Comparison of ENCODE assay signal across 12 cellular contexts in genomic region chr5:65264420-65264819, GRCh38.
DNase-seq lines count a peak whose midpoint lies in the region; ATAC-seq and TF ChIP-seq lines count a peak whose summit lies in the region.
"Had no signal": no experiment of that assay in that cellular context is flagged by ENCODE, and none has a peak within 500 bp of the region (broad histone marks: within the 10 kb centered on the region; RNA-seq: fewer than 3 reads in every experiment).

No MANE protein-coding gene starts in this region.

- CTCF ChIA-PET in WTC11 (lab: Charles Lee), result no interaction called here

- peaks cover 1% of the 10 kb centered on the region; the same call in 1 of the 2 replicates for H3K9me3 Mint-ChIP-seq in WTC11
- H3K9me3 Mint-ChIP-seq: CD4-positive, alpha-beta memory T cell had no signal

- no peaks in the 10 kb centered on the region for H3K27me3 Mint-ChIP-seq in WTC11 (ENCODE audit: low read depth)

- H3K27ac ChIP-seq in HUES48 (ENCODE audit: low read depth, low read length) (peak overlapping the region; percentile 23), iPS-18a (ENCODE audit: low read length) (no peak overlapping the region)
- H3K27ac ChIP-seq: A549, C4-2B had no signal

- peak overlapping the region; percentile 34 for H3K27ac Mint-ChIP-seq in WTC11
- H3K27ac Mint-ChIP-seq: CD4-positive, alpha-beta memory T cell had no signal

- peak overlapping the region; percentile 36; the same call in 1 of the 2 replicates for H3K4me3 ChIP-seq in HUES48 (ENCODE audit: low read depth, low read length)
- peak overlapping the region; percentile 37 for H3K4me3 ChIP-seq in iPS-18a (ENCODE audit: low read length)
- H3K4me3 ChIP-seq: A549 had no signal

- peaks cover 54% of the 10 kb centered on the region for H3K4me1 Mint-ChIP-seq in WTC11
- H3K4me1 Mint-ChIP-seq: CD4-positive, alpha-beta memory T cell had no signal

- POLR2A ChIA-PET in WTC11 (lab: Charles Lee), result no interaction called here

- no peaks in the 10 kb centered on the region for H3K36me3 Mint-ChIP-seq in WTC11
- H3K36me3 Mint-ChIP-seq: CD4-positive, alpha-beta memory T cell had no signal

- ATAC-seq in WTC11, result peak; percentile 91
- no peak for ATAC-seq in HG02852 (IDR thresholded peaks at IDR 0.05; ENCODE audit: unreplicated experiment)
- ATAC-seq: A549, HCT116 had no signal

- no peak for TF ChIP-seq CTCF in WTC11 (IDR thresholded peaks at IDR 0.05)

- H3K36me3 ChIP-seq in HUES48 (ENCODE audit: control insufficient read depth, insufficient read depth, low read length) (no peaks in the 10 kb centered on the region), iPS-18a (ENCODE audit: control insufficient read depth, low read depth, low read length) (no peaks in the 10 kb centered on the region)
- H3K36me3 ChIP-seq: BE2C had no signal

- H3K4me1 ChIP-seq in HUES48 (ENCODE audit: control insufficient read depth, insufficient read depth, low read length) (peaks cover 43% of the 10 kb centered on the region), iPS-18a (ENCODE audit: control insufficient read depth, low read depth, low read length) (peaks cover 41% of the 10 kb centered on the region)
- H3K4me1 ChIP-seq: A549, BE2C had no signal

- peak overlapping the region; percentile 35 for H3K4me3 Mint-ChIP-seq in WTC11
- H3K4me3 Mint-ChIP-seq: CD4-positive, alpha-beta memory T cell had no signal

- no peak overlapping the region for H3K9ac ChIP-seq in HUES48 (ENCODE audit: low read depth, low read length)
- no peak overlapping the region for H3K9ac ChIP-seq in iPS-18a (ENCODE audit: low read length)

- no peaks in the 10 kb centered on the region for H3K27me3 ChIP-seq in HUES48 (ENCODE audit: control insufficient read depth, insufficient read depth, low read length)
- no peaks in the 10 kb centered on the region for H3K27me3 ChIP-seq in iPS-18a (ENCODE audit: control insufficient read depth, insufficient read depth, low read length)

- no peaks in the 10 kb centered on the region for H3K9me3 ChIP-seq in HUES48 (ENCODE audit: control insufficient read depth, insufficient read depth, low read length)
- no peaks in the 10 kb centered on the region for H3K9me3 ChIP-seq in iPS-18a (ENCODE audit: control insufficient read depth, low read depth, low read length)
- H3K9me3 ChIP-seq: A549, BE2C had no signal

- no peak for DNase-seq in WTC11 (ENCODE audit: low spot score)
- DNase-seq in hypothalamus (lab: John Stamatoyannopoulos, UW), result no peak
- DNase-seq in NCI-H510A treated with DMSO at 0.1 percent for 48 hours (lab: John Stamatoyannopoulos, UW), result no peak
- DNase-seq: BE2C; CD4-positive, alpha-beta memory T cell; DMS79 had no signal

TF ChIP-seq in WTC11, 78 proteins besides CTCF, POLR2A, EP300 and RAD21:
- no peak for TF ChIP-seq ZNF263 (CRISPR knock-in tag; IDR thresholded peaks at IDR 0.05; ENCODE audit: low read depth)
- TF ChIP-seq ZMAT4 (CRISPR knock-in tag; IDR thresholded peaks at IDR 0.05), result no peak
- TF ChIP-seq MYBL2 (CRISPR knock-in tag; IDR thresholded peaks at IDR 0.05), result no peak
- no peak for TF ChIP-seq MLX (CRISPR knock-in tag; IDR thresholded peaks at IDR 0.05)
- no peak for TF ChIP-seq TP53 (CRISPR knock-in tag; IDR thresholded peaks at IDR 0.05)
- TF ChIP-seq ZNF425 (CRISPR knock-in tag; conservative IDR thresholded peaks at IDR 0.05), result no peak
- TF ChIP-seq GRHL2 (CRISPR knock-in tag; IDR thresholded peaks at IDR 0.05; ENCODE audit: insufficient replicate concordance, severe bottlenecking), result no peak
- no peak for TF ChIP-seq CREM (CRISPR knock-in tag; IDR thresholded peaks at IDR 0.05)
- no peak for TF ChIP-seq ESRRA (CRISPR knock-in tag; IDR thresholded peaks at IDR 0.05; ENCODE audit: borderline replicate concordance)
- TF ChIP-seq ZNF138 (CRISPR knock-in tag; conservative IDR thresholded peaks at IDR 0.05), result no peak
- no peak for TF ChIP-seq FOXK1 (CRISPR knock-in tag; IDR thresholded peaks at IDR 0.05)
- no peak for TF ChIP-seq STAT6 (CRISPR knock-in tag; conservative IDR thresholded peaks at IDR 0.05; ENCODE audit: low read depth)
- TF ChIP-seq IRF1 (CRISPR knock-in tag; IDR thresholded peaks at IDR 0.05), result no peak
- TF ChIP-seq GABPB1 (CRISPR knock-in tag; IDR thresholded peaks at IDR 0.05), result no peak
- TF ChIP-seq NR1H2 (CRISPR knock-in tag; IDR thresholded peaks at IDR 0.05), result no peak
- TF ChIP-seq JAZF1 (CRISPR knock-in tag; IDR thresholded peaks at IDR 0.05), result no peak
- no peak for TF ChIP-seq TCF7 (CRISPR knock-in tag; IDR thresholded peaks at IDR 0.05; ENCODE audit: low read depth)
- TF ChIP-seq GTF2I (CRISPR knock-in tag; conservative IDR thresholded peaks at IDR 0.05), result no peak
- no peak for TF ChIP-seq SOX15 (CRISPR knock-in tag; IDR thresholded peaks at IDR 0.05)
- no peak for TF ChIP-seq NFATC4 (CRISPR knock-in tag; IDR thresholded peaks at IDR 0.05)
